ENCODE assay signal across 10 cellular contexts in genomic region chr5:79561525-79561893, GRCh38. TPM values are rescaled to one million over a fixed set of nuclear protein-coding genes. Genes with fewer than 3 reads are reported as not detected.
A peak's percentile ranks its signal among the peaks of the same experiment; 100 is the strongest.
DNase-seq lines count a peak whose midpoint lies in the region; ATAC-seq and TF ChIP-seq lines count a peak whose summit lies in the region.
"Had no signal": no experiment of that assay in that cellular context is flagged by ENCODE, and none has a peak within 500 bp of the region (broad histone marks: within the 10 kb centered on the region; RNA-seq: fewer than 3 reads in every experiment).

No MANE protein-coding gene starts in this region.

- 0 out of 2 replicates have a peak overlapping the region, but pooled peaks have one; percentile 12 for H2AFZ ChIP-seq in DND-41 (ENCODE audit: low read depth, low read length)
- peak overlapping the region; percentile 57 for H2AFZ ChIP-seq in MM.1S (ENCODE audit: low read length)
- H2AFZ ChIP-seq in PC-3 (ENCODE audit: low read length), result no peak overlapping the region

- no peak overlapping the region for H3K9ac ChIP-seq in DND-41 (ENCODE audit: low read depth, low read length)
- 0 out of 2 replicates have a peak overlapping the region, but pooled peaks have one; percentile 2 for H3K9ac ChIP-seq in MM.1S (ENCODE audit: low read length)
- no peak overlapping the region for H3K9ac ChIP-seq in PC-3 (ENCODE audit: low read length)

- H3K4me2 ChIP-seq in DND-41 (ENCODE audit: insufficient read depth, low read length) (no peak overlapping the region), MM.1S (ENCODE audit: low read depth, low read length) (peak overlapping the region; percentile 41; the same call in 1 of the 2 replicates), PC-3 (ENCODE audit: low read length) (no peak overlapping the region)

- POLR2A ChIA-PET in PC-3 (lab: Charles Lee; ENCODE audit: unreplicated experiment), result no interaction called here

- H3K9me3 ChIP-seq in DND-41 (ENCODE audit: insufficient read depth, low read length, severe bottlenecking), result no peaks in the 10 kb centered on the region
- no peaks in the 10 kb centered on the region for H3K9me3 ChIP-seq in MM.1S (replicated peaks; ENCODE audit: insufficient read depth, low read length)
- no peaks in the 10 kb centered on the region for H3K9me3 ChIP-seq in PC-3 (ENCODE audit: low read length)

- peaks cover 14% of the 10 kb centered on the region for H3F3A ChIP-seq in MM.1S (ENCODE audit: insufficient read depth, low read length)
- H3F3A ChIP-seq in PC-3 (ENCODE audit: low read length, unreplicated experiment), result no peaks in the 10 kb centered on the region

- H3K4me3 ChIP-seq in DND-41 (ENCODE audit: low read depth in 1 of 2, low read length in 2 of 2), result no peak overlapping the region
- H3K4me3 ChIP-seq in MM.1S (ENCODE audit: low read length), result no peak overlapping the region
- H3K4me3 ChIP-seq in PC-3 (ENCODE audit: low read length), result no peak overlapping the region

- H3K27ac ChIP-seq in DND-41 (ENCODE audit: low read length) (no peak overlapping the region), MM.1S (ENCODE audit: low read length) (peak overlapping the region; percentile 81), epithelial cell of prostate (peak overlapping the region; percentile 79), PC-3 (ENCODE audit: low read length) (no peak overlapping the region)

- CTCF ChIA-PET in PC-3 (lab: Charles Lee), result no interaction called here

- DNase-seq in DND-41, result peak; percentile 35
- DNase-seq in MM.1S, result no peak
- no peak for DNase-seq in epithelial cell of prostate (ENCODE audit: low read depth, low spot score)
- no peak for DNase-seq in NCI-H187 (lab: John Stamatoyannopoulos, UW)
- DNase-seq in PC-3, result no peak
- no peak for DNase-seq in NCI-H1105 (lab: John Stamatoyannopoulos, UW)
- no peak for DNase-seq in midbrain (lab: John Stamatoyannopoulos, UW)
- DNase-seq: effector CD4-positive, alpha-beta T cell; H9 had no signal

- H4K20me1 ChIP-seq in DND-41 (ENCODE audit: insufficient read depth, low read length), result no peaks in the 10 kb centered on the region
- H4K20me1 ChIP-seq in MM.1S (ENCODE audit: insufficient read depth, low read length), result no peaks in the 10 kb centered on the region
- H4K20me1 ChIP-seq in PC-3 (ENCODE audit: low read length), result no peaks in the 10 kb centered on the region

- H3K79me2 ChIP-seq in DND-41 (ENCODE audit: insufficient read depth, low read length) (no peaks in the 10 kb centered on the region), MM.1S (ENCODE audit: low read length) (no peaks in the 10 kb centered on the region), PC-3 (ENCODE audit: low read length) (no peaks in the 10 kb centered on the region)

- H3K27me3 ChIP-seq in DND-41 (ENCODE audit: insufficient read depth, low read length, poor library complexity), result no peaks in the 10 kb centered on the region
- no peaks in the 10 kb centered on the region for H3K27me3 ChIP-seq in MM.1S (replicated peaks; ENCODE audit: insufficient read depth, low read length)
- H3K27me3 ChIP-seq in PC-3 (ENCODE audit: low read length), result no peaks in the 10 kb centered on the region

- peak; percentile 76 for ATAC-seq in DND-41 (ENCODE audit: insufficient read depth, low read depth)
- peak; percentile 44 for ATAC-seq in GM21447 (IDR thresholded peaks at IDR 0.05; ENCODE audit: unreplicated experiment)
- ATAC-seq in PC-3, result no peak

- H3K36me3 ChIP-seq in DND-41 (ENCODE audit: insufficient read depth, low read length) (no peaks in the 10 kb centered on the region), MM.1S (replicated peaks; ENCODE audit: insufficient read depth, low read length) (no peaks in the 10 kb centered on the region), PC-3 (ENCODE audit: low read depth, low read length) (no peaks in the 10 kb centered on the region)

- intact Hi-C loops in PC-3 (cut with micrococcal nuclease), result loop anchor here (5.0 kb wide), 1 partner anchor 521 kb away; no protein-coding TSS in a partner anchor

- no TSS peak for BruUV-seq in PC-3 (replicated peaks; lab: Mats Ljungman, UMichigan)

- H3K9me2 ChIP-seq in MM.1S (replicated peaks; ENCODE audit: insufficient read depth, low read length), result no peaks in the 10 kb centered on the region
- no peaks in the 10 kb centered on the region for H3K9me2 ChIP-seq in PC-3 (replicated peaks; ENCODE audit: low read length)

- H3K4me1 ChIP-seq in DND-41 (ENCODE audit: insufficient read depth, low read length) (peaks cover 9% of the 10 kb centered on the region; the same call in 1 of the 2 replicates), MM.1S (ENCODE audit: low read length) (peaks cover 18% of the 10 kb centered on the region), PC-3 (ENCODE audit: insufficient read depth, low read length) (peaks cover 8% of the 10 kb centered on the region)

- TF ChIP-seq CTCF in DND-41 (IDR thresholded peaks at IDR 0.05; ENCODE audit: borderline replicate concordance, extremely low read depth, low read length, poor library complexity, severe bottlenecking), result no peak
- no peak for TF ChIP-seq CTCF in MM.1S (IDR thresholded peaks at IDR 0.05; ENCODE audit: low read length)
- TF ChIP-seq CTCF in PC-3 (conservative IDR thresholded peaks at IDR 0.05; ENCODE audit: low read depth, low read length), result no peak

RNA-seq across cellular contexts. Expression of gene HOMER1, which starts 47.6 kb away (rescaled TPM):
- 7.1 and 9.1 TPM in 2 replicates for total RNA-seq in PC-3 (2014; rRNA removed)

RNA-seq across cellular contexts. Expression of gene TENT2, which starts 50.7 kb away (rescaled TPM):
- total RNA-seq in PC-3 (2014; rRNA removed), result 26.9 and 27.7 TPM in 2 replicates

Comparison
In these comparisons a context has a peak if more than half of its experiments do, and no peak if none do; other contexts are left out.
1. H3K27ac ChIP-seq: peak in MM.1S (single experiment) and epithelial cell of prostate (single experiment); none in DND-41 (single experiment) and PC-3 (single experiment).